In the genomic region with DNA sequence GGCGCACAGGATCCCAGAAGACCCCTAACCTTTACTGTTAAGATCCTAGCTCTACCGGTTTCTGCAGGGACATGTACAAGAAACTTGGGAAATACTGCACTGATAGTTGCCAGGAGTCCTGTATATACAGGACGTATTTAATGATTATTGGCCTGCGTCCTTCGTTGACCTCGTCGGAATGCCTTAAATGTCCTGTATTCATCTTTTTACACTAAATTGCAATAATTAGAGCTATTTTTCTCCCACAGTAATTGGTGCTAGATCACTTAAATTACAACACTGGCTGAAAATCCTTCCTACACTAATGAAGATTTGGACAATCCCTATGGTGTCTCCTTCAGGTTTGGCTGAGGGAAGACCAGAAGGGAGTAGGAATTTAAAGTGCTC, we compare ENCODE assay signal across 8 cellular contexts. TPM values are rescaled to one million over a fixed set of nuclear protein-coding genes. Genes with fewer than 3 reads are reported as not detected.
DNase-seq lines count a peak whose midpoint lies in the region; ATAC-seq and TF ChIP-seq lines count a peak whose summit lies in the region.

No MANE protein-coding gene starts in this region.

- H4K20me1 ChIP-seq in OCI-LY1 (ENCODE audit: insufficient read depth, low read length), result no peaks in the 10 kb centered on the region

- H3K36me3 ChIP-seq in OCI-LY1 (ENCODE audit: insufficient read depth, low read length), result no peaks in the 10 kb centered on the region
- H3K36me3 ChIP-seq in endocrine pancreas (ENCODE audit: control insufficient read depth, insufficient read depth, low read length), result no peaks in the 10 kb centered on the region
- H3K36me3 ChIP-seq in neuron (ENCODE audit: insufficient read depth, low read length), result no peaks in the 10 kb centered on the region

- no peak for TF ChIP-seq CTCF in C4-2B (conservative IDR thresholded peaks at IDR 0.05)
- TF ChIP-seq CTCF in OCI-LY1 (IDR thresholded peaks at IDR 0.05; ENCODE audit: low read length), result no peak

- no peaks in the 10 kb centered on the region for H3K79me2 ChIP-seq in OCI-LY1 (ENCODE audit: insufficient read depth, low read length)

- no peaks in the 10 kb centered on the region for H3K9me2 ChIP-seq in OCI-LY1 (ENCODE audit: low read depth, low read length)

- peak overlapping the region; percentile 64 for H3K4me3 ChIP-seq in OCI-LY1 (ENCODE audit: low read depth, low read length, poor library complexity, severe bottlenecking)
- peak overlapping the region; percentile 100 for H3K4me3 ChIP-seq in endocrine pancreas (ENCODE audit: control insufficient read depth, insufficient read depth, low read length)
- H3K4me3 ChIP-seq in neuron (ENCODE audit: low read length), result peak overlapping the region; percentile 71

- peak overlapping the region; percentile 11; the same call in 1 of the 2 replicates for H3K27ac ChIP-seq in C4-2B
- H3K27ac ChIP-seq in OCI-LY1 (ENCODE audit: low read depth, low read length, poor library complexity, severe bottlenecking), result no peak overlapping the region

- no peaks in the 10 kb centered on the region for H3F3A ChIP-seq in OCI-LY1 (ENCODE audit: insufficient read depth, low read length)

- DNase-seq in SK-N-DZ (ENCODE audit: low spot score), result no peak
- no peak for DNase-seq in NCI-H2196 (lab: John Stamatoyannopoulos, UW; ENCODE audit: unreplicated experiment)
- no peak for DNase-seq in NCI-H2171 (lab: John Stamatoyannopoulos, UW)

- H3K27me3 ChIP-seq in OCI-LY1 (ENCODE audit: insufficient read depth, low read length) (peaks cover 6% of the 10 kb centered on the region; the same call in 1 of the 2 replicates), endocrine pancreas (ENCODE audit: control insufficient read depth, insufficient read depth, low read length) (no peaks in the 10 kb centered on the region), neuron (ENCODE audit: insufficient read depth, low read length) (no peaks in the 10 kb centered on the region)

- H3K4me1 ChIP-seq in OCI-LY1 (ENCODE audit: insufficient read depth, low read length, severe bottlenecking) (peaks cover 7% of the 10 kb centered on the region), endocrine pancreas (ENCODE audit: control insufficient read depth, insufficient read depth, low read length) (peaks cover 6% of the 10 kb centered on the region), neuron (ENCODE audit: insufficient read depth, low read length) (peaks cover 20% of the 10 kb centered on the region)

- H3K9me3 ChIP-seq in OCI-LY1 (ENCODE audit: low read length), result no peaks in the 10 kb centered on the region
- H3K9me3 ChIP-seq in endocrine pancreas (ENCODE audit: control insufficient read depth, low read length), result no peaks in the 10 kb centered on the region
- H3K9me3 ChIP-seq in neuron (ENCODE audit: low read length), result no peaks in the 10 kb centered on the region

- H3K4me2 ChIP-seq in OCI-LY1 (ENCODE audit: low read length), result peak overlapping the region; percentile 83

- H2AFZ ChIP-seq in OCI-LY1 (ENCODE audit: low read length) (0 out of 2 replicates have a peak overlapping the region, but pooled peaks have one; percentile 81), neuron (ENCODE audit: low read depth, low read length) (peak overlapping the region; percentile 71)

- H3K9ac ChIP-seq in OCI-LY1 (ENCODE audit: low read length) (peak overlapping the region; percentile 48; the same call in 1 of the 2 replicates), endocrine pancreas (ENCODE audit: control insufficient read depth, insufficient read depth, low read length) (peak overlapping the region; percentile 98)

- ATAC-seq in HG02623 (IDR thresholded peaks at IDR 0.05; ENCODE audit: unreplicated experiment), result no peak

RNA-seq across cellular contexts. Expression of a gene that starts 0.8 kb away (rescaled TPM):
- polyA plus RNA-seq in SK-N-DZ (2014; cell fraction: cytosol; rRNA removed), result 7.2 and 8.9 TPM in 2 replicates
- 10.6 and 15.5 TPM in 2 replicates for polyA plus RNA-seq in SK-N-DZ (2014; cell fraction: nucleus; rRNA removed)
